Comparison of ENCODE assay signal across 8 cellular contexts in genomic region chr16:30922960-30923535, GRCh38. TPM values are rescaled to one million over a fixed set of nuclear protein-coding genes. Genes with fewer than 3 reads are reported as not detected.
DNase-seq lines count a peak whose midpoint lies in the region; ATAC-seq and TF ChIP-seq lines count a peak whose summit lies in the region.

No MANE protein-coding gene starts in this region.

- no peaks in the 10 kb centered on the region for H3K9me3 Mint-ChIP-seq in activated B cell treated with CpG ODN at 0.5 μM for 24 hours

- TF ChIP-seq CTCF in activated B cell treated with CpG ODN at 0.5 μM for 24 hours (IDR thresholded peaks at IDR 0.05) (no peak), cardiac fibroblast (IDR thresholded peaks at IDR 0.05; ENCODE audit: low read depth, low read length) (no peak)

- CTCF ChIA-PET in activated B cell treated with CpG ODN at 0.5 μM for 24 hours (lab: Charles Lee): no interaction called here

- H3K4me3 ChIP-seq in cardiac fibroblast (replicated peaks in 1 of 2; ENCODE audit: low read depth in 2 of 2, low read length in 2 of 2): peak overlapping the region; percentile 75 to 81
- H3K4me3 ChIP-seq in skin epidermis: peak overlapping the region; percentile 67 to 91 (median 73)

- H3K4me3 Mint-ChIP-seq in activated B cell treated with CpG ODN at 0.5 μM for 24 hours: peak overlapping the region; percentile 100

- POLR2A ChIA-PET in activated B cell treated with CpG ODN at 0.5 μM for 24 hours (lab: Charles Lee): interaction anchor here (0.6 to 1.5 kb wide), 6 partner anchors 21 to 740 kb away, joined by 3 to 8 read pairs (median 4); partner anchors contain the start of gene CORO1A

- H3K27ac ChIP-seq in skin epidermis: peak overlapping the region; percentile 24 to 96 (median 91)

- peaks cover 18% of the 10 kb centered on the region for H3K36me3 Mint-ChIP-seq in activated B cell treated with CpG ODN at 0.5 μM for 24 hours (ENCODE audit: low read depth)

- H3K4me1 Mint-ChIP-seq in activated B cell treated with CpG ODN at 0.5 μM for 24 hours: peaks cover 20% of the 10 kb centered on the region

- H3K27me3 Mint-ChIP-seq in activated B cell treated with CpG ODN at 0.5 μM for 24 hours: no peaks in the 10 kb centered on the region

- intact Hi-C loops in activated B cell treated with CpG ODN at 0.5 μM for 24 hours (cut with micrococcal nuclease): loop anchor here (1.0 to 10.0 kb wide), 21 partner anchors 19 to 1106 kb away; partner anchors contain the start of genes CFAP119, FBRS, INO80E and KAT8

- ATAC-seq in GM19025 (IDR thresholded peaks at IDR 0.05; ENCODE audit: low read depth, unreplicated experiment): peak; percentile 59
- peak; percentile 70 for ATAC-seq in HG03342 (IDR thresholded peaks at IDR 0.05; ENCODE audit: unreplicated experiment)
- ATAC-seq in activated B cell treated with CpG ODN at 0.5 μM for 24 hours (ENCODE audit: low read depth): peak; percentile 68

- DNase-seq in AG08396 (ENCODE audit: low spot score) (peak; percentile 97), NCI-H345 (lab: John Stamatoyannopoulos, UW) (peak; percentile 100), activated B cell treated with CpG ODN at 0.5 μM for 24 hours (peak; percentile 86), cardiac fibroblast (ENCODE audit: low read depth in 2 of 2) (peak; percentile 100), iPS-NIHi7 (ENCODE audit: extremely low spot score) (peak; percentile 89)

- peak overlapping the region; percentile 100 for H3K27ac Mint-ChIP-seq in activated B cell treated with CpG ODN at 0.5 μM for 24 hours

RNA-seq across cellular contexts. Expression of gene FBXL19, which starts 0.3 kb away (rescaled TPM):
- total RNA-seq in activated B cell treated with CpG ODN at 0.5 μM for 24 hours: 20.3 and 24.2 TPM in 2 replicates

RNA-seq across cellular contexts. Expression of gene ORAI3, which starts 25.8 kb away (rescaled TPM):
- 25.1 and 30.6 TPM in 2 replicates for total RNA-seq in activated B cell treated with CpG ODN at 0.5 μM for 24 hours

RNA-seq across cellular contexts. Expression of gene CTF1, which starts 26.6 kb away (rescaled TPM):
- total RNA-seq in activated B cell treated with CpG ODN at 0.5 μM for 24 hours: 0.56 and 0.62 TPM in 2 replicates

RNA-seq across cellular contexts. Expression of gene BCL7C, which starts 29.2 kb away (rescaled TPM):
- total RNA-seq in activated B cell treated with CpG ODN at 0.5 μM for 24 hours: 32.2 and 35.7 TPM in 2 replicates

RNA-seq across cellular contexts. Expression of gene SETD1A, which starts 34.5 kb away (rescaled TPM):
- 29.6 and 32.8 TPM in 2 replicates for total RNA-seq in activated B cell treated with CpG ODN at 0.5 μM for 24 hours

Comparison
In these comparisons a context has a peak if more than half of its experiments do, and no peak if none do; other contexts are left out.
1. Peak in every context shown above with its lines: DNase-seq, ATAC-seq, H3K4me3 ChIP-seq and H3K27ac ChIP-seq.